In genomic region chr7:99406557-99406956, GRCh38 we compare ENCODE assay signal across 10 cellular contexts. TPM values are rescaled to one million over a fixed set of nuclear protein-coding genes. Genes with fewer than 3 reads are reported as not detected.
DNase-seq lines count a peak whose midpoint lies in the region; ATAC-seq and TF ChIP-seq lines count a peak whose summit lies in the region.
"Had no signal": no experiment of that assay in that cellular context is flagged by ENCODE, and none has a peak within 500 bp of the region (broad histone marks: within the 10 kb centered on the region; RNA-seq: fewer than 3 reads in every experiment).

No MANE protein-coding gene starts in this region.

- H3K9me3 Mint-ChIP-seq in brain (peaks cover 0 to 3% (median 0%) of the 10 kb centered on the region in 5 experiments), osteocyte (ENCODE audit: unreplicated experiment) (no peaks in the 10 kb centered on the region)

- H3K27me3 Mint-ChIP-seq in brain (peaks cover 15% of the 10 kb centered on the region), osteocyte (ENCODE audit: unreplicated experiment) (no peaks in the 10 kb centered on the region)

- DNase-seq in NCI-H1417 (lab: John Stamatoyannopoulos, UW) (peak in 2 of 3 experiments; percentile 23 to 52), NCI-H1417 treated with DMSO at 0.1 percent for 48 hours (lab: John Stamatoyannopoulos, UW) (no peak), NCI-H2081 treated with DMSO at 0.1 percent for 48 hours (lab: John Stamatoyannopoulos, UW) (peak; percentile 34), osteocyte (ENCODE audit: extremely low spot score, unreplicated experiment) (no peak)
- DNase-seq in activated CD4-positive, CD25-positive, alpha-beta regulatory T cell treated with anti-CD3 and anti-CD28 coated beads, Interleukin-2, amount 50 U/mL, for 72 hours: no peak
- DNase-seq: NCI-H1694 treated with DMSO at 0.1 percent for 48 hours; stimulated activated CD4-positive, alpha-beta T cell treated with anti-CD3 and anti-CD28 coated beads, Interleukin-12 subunit alpha, Interleukin-12 subunit beta, amount 100 ng/mL, for 4 hours had no signal

- H3K36me3 Mint-ChIP-seq in brain: peaks cover 48% of the 10 kb centered on the region
- H3K36me3 Mint-ChIP-seq in osteocyte (ENCODE audit: unreplicated experiment): peaks cover 27% of the 10 kb centered on the region

- no peak for TF ChIP-seq POLR2A in GM18505 (IDR thresholded peaks at IDR 0.05; ENCODE audit: borderline replicate concordance, extremely low read depth, insufficient read depth, insufficient read length)

- H3K27ac Mint-ChIP-seq in brain (peak overlapping the region in 4 of 5 experiments; percentile 43 to 98 (median 84)), osteocyte (ENCODE audit: unreplicated experiment) (no peak overlapping the region)

- H3K4me1 Mint-ChIP-seq in brain (peaks cover 44% of the 10 kb centered on the region), osteocyte (ENCODE audit: unreplicated experiment) (peaks cover 30% of the 10 kb centered on the region)

- H3K4me3 Mint-ChIP-seq in brain: peak overlapping the region; percentile 94 to 99 (median 97)
- H3K4me3 Mint-ChIP-seq in osteocyte (ENCODE audit: unreplicated experiment): peak overlapping the region; percentile 99

- ATAC-seq in HG03097 (IDR thresholded peaks at IDR 0.05; ENCODE audit: low FRiP score, unreplicated experiment): no peak
- no peak for ATAC-seq in GM18505 (IDR thresholded peaks at IDR 0.05; ENCODE audit: unreplicated experiment)

- TF ChIP-seq CTCF in brain (conservative IDR thresholded peaks at IDR 0.05): no peak
- TF ChIP-seq CTCF in osteocyte (IDR thresholded peaks at IDR 0.05): no peak

RNA-seq across cellular contexts. Expression of gene PDAP1, which starts 1.8 kb away (rescaled TPM):
- 258 TPM for polyA plus RNA-seq in brain (ENCODE audit: insufficient read depth, low read depth, low replicate concordance)
- total RNA-seq in osteocyte: 107 and 116 TPM in 2 replicates

RNA-seq across cellular contexts. Expression of gene BUD31, which starts 2.2 kb away (rescaled TPM):
- 107 TPM for polyA plus RNA-seq in brain (ENCODE audit: insufficient read depth, low read depth, low replicate concordance)
- total RNA-seq in osteocyte: 112 and 131 TPM in 2 replicates

RNA-seq across cellular contexts. Expression of gene ARPC1B, which starts 32.0 kb away (rescaled TPM):
- 47.3 TPM for polyA plus RNA-seq in brain (ENCODE audit: insufficient read depth, low read depth, low replicate concordance)
- total RNA-seq in osteocyte: 76.1 and 84.9 TPM in 2 replicates

RNA-seq across cellular contexts. Expression of gene PTCD1, which starts 32.0 kb away (rescaled TPM):
- 5.1 TPM for polyA plus RNA-seq in brain (ENCODE audit: insufficient read depth, low read depth, low replicate concordance)
- total RNA-seq in osteocyte: 5.7 and 10.5 TPM in 2 replicates

RNA-seq across cellular contexts. Expression of gene CPSF4, which starts 32.2 kb away (rescaled TPM):
- 39.9 TPM for polyA plus RNA-seq in brain (ENCODE audit: insufficient read depth, low read depth, low replicate concordance)
- 32.3 and 37.9 TPM in 2 replicates for total RNA-seq in osteocyte

Comparison
In these comparisons a context has a peak if more than half of its experiments do, and no peak if none do; other contexts are left out.
1. DNase-seq: peak in NCI-H1417 (2 of 3) and NCI-H2081 treated with DMSO at 0.1 percent for 48 hours (single experiment); none in NCI-H1417 treated with DMSO at 0.1 percent for 48 hours (single experiment), osteocyte (single experiment) and activated CD4-positive, CD25-positive, alpha-beta regulatory T cell treated with anti-CD3 and anti-CD28 coated beads, Interleukin-2, amount 50 U/mL, for 72 hours (single experiment).